ENCODE assay signal across 24 cellular contexts in genomic region chr22:17607891-17608521, GRCh38. TPM values are rescaled to one million over a fixed set of nuclear protein-coding genes. Genes with fewer than 3 reads are reported as not detected.
DNase-seq lines count a peak whose midpoint lies in the region; ATAC-seq, FAIRE-seq and TF ChIP-seq lines count a peak whose summit lies in the region.
"Had no signal": no experiment of that assay in that cellular context is flagged by ENCODE, and none has a peak within 500 bp of the region (broad histone marks: within the 10 kb centered on the region; RNA-seq: fewer than 3 reads in every experiment).

No MANE protein-coding gene starts in this region.

- H3K4me1 ChIP-seq in mesendoderm (ENCODE audit: control insufficient read depth, low read depth, low read length) (no peaks in the 10 kb centered on the region), kidney (ENCODE audit: control insufficient read depth in 1 of 2, insufficient read depth in 1 of 2, low read depth in 1 of 2, low read length in 2 of 2) (no peaks in the 10 kb centered on the region)
- H3K4me1 ChIP-seq: HAP-1 had no signal

- H3K18ac ChIP-seq in mesendoderm (ENCODE audit: low read length) = no peak overlapping the region

- no peak overlapping the region for H3K4me2 ChIP-seq in mesendoderm (ENCODE audit: low read length)

- H3K36me3 Mint-ChIP-seq in activated CD8-positive, alpha-beta memory T cell treated with anti-CD3 and anti-CD28 coated beads, Interleukin-2, amount 10 ng/mL, durations not matched to agents 7 days and 5 days = peaks cover 23% of the 10 kb centered on the region
- H3K36me3 Mint-ChIP-seq in stimulated activated effector memory CD8-positive, alpha-beta T cell treated with anti-CD3 and anti-CD28 coated beads, Interleukin-12 subunit alpha, Interleukin-12 subunit beta, amount 100 ng/mL, for 72 hours = peaks cover 27% of the 10 kb centered on the region

- H3K79me2 ChIP-seq in mesendoderm (ENCODE audit: control insufficient read depth, insufficient read depth, low read length) = peaks cover 1% of the 10 kb centered on the region

- no peak overlapping the region for H2BK15ac ChIP-seq in mesendoderm (replicated peaks; ENCODE audit: low read depth)

- CTCF ChIA-PET in activated CD8-positive, alpha-beta memory T cell treated with anti-CD3 and anti-CD28 coated beads, Interleukin-2, amount 10 ng/mL, durations not matched to agents 7 days and 5 days (lab: Charles Lee) = no interaction called here

- H3K27me3 Mint-ChIP-seq in activated CD8-positive, alpha-beta memory T cell treated with anti-CD3 and anti-CD28 coated beads, Interleukin-2, amount 10 ng/mL, durations not matched to agents 7 days and 5 days = no peaks in the 10 kb centered on the region

- H3K9ac ChIP-seq in mesendoderm (ENCODE audit: low read length) = no peak overlapping the region
- no peak overlapping the region for H3K9ac ChIP-seq in kidney (ENCODE audit: low read length in 2 of 2)
- H3K9ac ChIP-seq: GM23248 had no signal

- H3K27ac ChIP-seq in mesendoderm (ENCODE audit: low read depth, low read length) (no peak overlapping the region), kidney (ENCODE audit: low read depth in 2 of 2, low read length in 2 of 2) (no peak overlapping the region)
- H3K27ac ChIP-seq: 22Rv1, GM23248 had no signal

- no peaks in the 10 kb centered on the region for H3K9me3 ChIP-seq in kidney (ENCODE audit: control insufficient read depth in 1 of 2, low read length in 2 of 2)
- H3K9me3 ChIP-seq: HAP-1 had no signal

- no peaks in the 10 kb centered on the region for H3K27me3 ChIP-seq in mesendoderm (ENCODE audit: insufficient read depth, low read length, poor library complexity)

- H3K36me3 ChIP-seq in mesendoderm (ENCODE audit: control insufficient read depth, insufficient read depth, low read length) (peaks cover 8% of the 10 kb centered on the region), kidney (ENCODE audit: control insufficient read depth in 1 of 2, insufficient read depth in 2 of 2, low read length in 2 of 2) (peaks cover 15 to 25% of the 10 kb centered on the region in 2 donors)

- DNase-seq in activated CD8-positive, alpha-beta memory T cell treated with anti-CD3 and anti-CD28 coated beads, Interleukin-2, amount 10 ng/mL, durations not matched to agents 7 days and 5 days = no peak
- DNase-seq in activated CD8-positive, alpha-beta memory T cell treated with anti-CD3 and anti-CD28 coated beads for 24 hours = no peak
- peak; percentile 25 for DNase-seq in amniotic epithelial cell (ENCODE audit: low read depth)
- DNase-seq in mesendoderm = no peak
- no peak for DNase-seq in stimulated activated effector memory CD8-positive, alpha-beta T cell treated with anti-CD3 and anti-CD28 coated beads, Interleukin-12 subunit alpha, Interleukin-12 subunit beta, amount 100 ng/mL, for 72 hours (ENCODE audit: low spot score in 2 of 2)
- DNase-seq in stimulated activated CD4-positive, alpha-beta T cell treated with anti-CD3 and anti-CD28 coated beads, Interleukin-4, amount 100 ng/mL, for 4 hours = no peak
- no peak for DNase-seq in kidney
- DNase-seq in NCI-H1694 (lab: John Stamatoyannopoulos, UW) = no peak
- DNase-seq: COR-L47; DMS 273 treated with DMSO at 0.1 percent for 48 hours; GM23248; NCI-H1436 treated with DMSO at 0.1 percent for 48 hours; NCI-H2081; NCI-H446 treated with DMSO at 0.1 percent for 48 hours; NCI-H69; NK-92 treated with Interleukin-12 subunit alpha and Interleukin-12 subunit beta, amount 100 ng/mL, for 24 hours had no signal

- no peak overlapping the region for H2BK120ac ChIP-seq in mesendoderm (ENCODE audit: low read depth, low read length)

- no CpG with 5 or more reads among the region's 4 CpGs for WGBS in mesendoderm (ENCODE audit: extremely low coverage, insufficient coverage, low lambda C conversion rate)

- intact Hi-C loops in kidney (cut with DNase I) = no loop called here

- no peaks in the 10 kb centered on the region for H3K9me3 Mint-ChIP-seq in activated CD8-positive, alpha-beta memory T cell treated with anti-CD3 and anti-CD28 coated beads, Interleukin-2, amount 10 ng/mL, durations not matched to agents 7 days and 5 days (ENCODE audit: low read depth)
- no peaks in the 10 kb centered on the region for H3K9me3 Mint-ChIP-seq in stimulated activated effector memory CD8-positive, alpha-beta T cell treated with anti-CD3 and anti-CD28 coated beads, Interleukin-12 subunit alpha, Interleukin-12 subunit beta, amount 100 ng/mL, for 72 hours
- H3K9me3 Mint-ChIP-seq: CD14-positive monocyte had no signal

- H4K5ac ChIP-seq in mesendoderm (ENCODE audit: low read length) = no peak overlapping the region

- no peak overlapping the region for H4K8ac ChIP-seq in mesendoderm (ENCODE audit: low read depth, low read length)

- peak; percentile 30 for ATAC-seq in activated CD8-positive, alpha-beta memory T cell treated with anti-CD3 and anti-CD28 coated beads, Interleukin-2, amount 10 ng/mL, durations not matched to agents 7 days and 5 days
- peak; percentile 64 for ATAC-seq in stimulated activated effector memory CD8-positive, alpha-beta T cell treated with anti-CD3 and anti-CD28 coated beads, Interleukin-12 subunit alpha, Interleukin-12 subunit beta, amount 100 ng/mL, for 72 hours
- ATAC-seq: Right ventricle myocardium inferior had no signal

- peaks cover 5% of the 10 kb centered on the region for H3K79me1 ChIP-seq in mesendoderm (ENCODE audit: low read length)

- H2BK5ac ChIP-seq in mesendoderm (ENCODE audit: low read length) = no peak overlapping the region

- H3K56ac ChIP-seq in mesendoderm (ENCODE audit: low read length) = peak overlapping the region; percentile 7

- no peak overlapping the region for H2AK5ac ChIP-seq in mesendoderm (ENCODE audit: low read length)

- no peak for FAIRE-seq in kidney (lab: Jason Lieb, UNC)
- FAIRE-seq: G401.6, GM19239, RCC 7860 had no signal

- H3K4me1 Mint-ChIP-seq in activated CD8-positive, alpha-beta memory T cell treated with anti-CD3 and anti-CD28 coated beads, Interleukin-2, amount 10 ng/mL, durations not matched to agents 7 days and 5 days = peaks cover 5% of the 10 kb centered on the region
- H3K4me1 Mint-ChIP-seq in stimulated activated effector memory CD8-positive, alpha-beta T cell treated with anti-CD3 and anti-CD28 coated beads, Interleukin-12 subunit alpha, Interleukin-12 subunit beta, amount 100 ng/mL, for 72 hours = no peaks in the 10 kb centered on the region
- H3K4me1 Mint-ChIP-seq: CD14-positive monocyte had no signal

- H3K27ac Mint-ChIP-seq in activated CD8-positive, alpha-beta memory T cell treated with anti-CD3 and anti-CD28 coated beads, Interleukin-2, amount 10 ng/mL, durations not matched to agents 7 days and 5 days = no peak overlapping the region
- H3K27ac Mint-ChIP-seq in stimulated activated effector memory CD8-positive, alpha-beta T cell treated with anti-CD3 and anti-CD28 coated beads, Interleukin-12 subunit alpha, Interleukin-12 subunit beta, amount 100 ng/mL, for 72 hours = no peak overlapping the region

- no peak overlapping the region for H3K4ac ChIP-seq in mesendoderm (ENCODE audit: low read depth, low read length)

- H3K4me3 ChIP-seq in mesendoderm (ENCODE audit: low read length) (no peak overlapping the region), kidney (ENCODE audit: low read length in 2 of 2) (no peak overlapping the region)
- H3K4me3 ChIP-seq: GM23248, HAP-1 had no signal

- TF ChIP-seq CTCF in kidney (IDR thresholded peaks at IDR 0.05; ENCODE audit: borderline replicate concordance, extremely low read depth, insufficient read depth) = no peak

- no peak overlapping the region for H3K23ac ChIP-seq in mesendoderm (ENCODE audit: low read length)

- no peak overlapping the region for H3K4me3 Mint-ChIP-seq in activated CD8-positive, alpha-beta memory T cell treated with anti-CD3 and anti-CD28 coated beads, Interleukin-2, amount 10 ng/mL, durations not matched to agents 7 days and 5 days
- no peak overlapping the region for H3K4me3 Mint-ChIP-seq in stimulated activated effector memory CD8-positive, alpha-beta T cell treated with anti-CD3 and anti-CD28 coated beads, Interleukin-12 subunit alpha, Interleukin-12 subunit beta, amount 100 ng/mL, for 72 hours
- H3K4me3 Mint-ChIP-seq: CD14-positive monocyte had no signal

RNA-seq across cellular contexts. Expression of gene ATP6V1E1, which starts 20.5 kb away (rescaled TPM):
- total RNA-seq in activated CD8-positive, alpha-beta memory T cell treated with anti-CD3 and anti-CD28 coated beads, Interleukin-2, amount 10 ng/mL, durations not matched to agents 7 days and 5 days = 10 to 100 TPM; 78.4 to 97.5 TPM
- 99.2 TPM for polyA plus RNA-seq in mesendoderm (2013, experiment 1 of 2)
- polyA plus RNA-seq in mesendoderm (2013, experiment 2 of 2) = 97.1 TPM
- 138 TPM for total RNA-seq in kidney
- 443 TPM for polyA plus RNA-seq in kidney (ENCODE audit: insufficient read depth, low read depth, low replicate concordance)

RNA-seq across cellular contexts. Expression of gene BCL2L13, which starts 30.6 kb away (rescaled TPM):
- total RNA-seq in activated CD8-positive, alpha-beta memory T cell treated with anti-CD3 and anti-CD28 coated beads, Interleukin-2, amount 10 ng/mL, durations not matched to agents 7 days and 5 days = 10 to 100 TPM; 27.6 to 32.7 TPM
- polyA plus RNA-seq in mesendoderm (2013, experiment 1 of 2) = 21.5 TPM
- polyA plus RNA-seq in mesendoderm (2013, experiment 2 of 2) = 21.3 TPM
- total RNA-seq in kidney = 50.5 TPM
- polyA plus RNA-seq in kidney (ENCODE audit: insufficient read depth, low read depth, low replicate concordance) = 43.8 TPM

RNA-seq across cellular contexts. Expression of gene SLC25A18, which starts 44.7 kb away (rescaled TPM):
- not detected for total RNA-seq in activated CD8-positive, alpha-beta memory T cell treated with anti-CD3 and anti-CD28 coated beads, Interleukin-2, amount 10 ng/mL, durations not matched to agents 7 days and 5 days
- 0.65 TPM for polyA plus RNA-seq in mesendoderm (2013, experiment 1 of 2)
- polyA plus RNA-seq in mesendoderm (2013, experiment 2 of 2) = 0.63 TPM
- total RNA-seq in kidney = 0.41 TPM
- 1.1 TPM for polyA plus RNA-seq in kidney (ENCODE audit: insufficient read depth, low read depth, low replicate concordance)
- total RNA-seq: GM23248, HT-29 had no signal
- polyA plus RNA-seq: GM23248 had no signal
